In the genomic region with DNA sequence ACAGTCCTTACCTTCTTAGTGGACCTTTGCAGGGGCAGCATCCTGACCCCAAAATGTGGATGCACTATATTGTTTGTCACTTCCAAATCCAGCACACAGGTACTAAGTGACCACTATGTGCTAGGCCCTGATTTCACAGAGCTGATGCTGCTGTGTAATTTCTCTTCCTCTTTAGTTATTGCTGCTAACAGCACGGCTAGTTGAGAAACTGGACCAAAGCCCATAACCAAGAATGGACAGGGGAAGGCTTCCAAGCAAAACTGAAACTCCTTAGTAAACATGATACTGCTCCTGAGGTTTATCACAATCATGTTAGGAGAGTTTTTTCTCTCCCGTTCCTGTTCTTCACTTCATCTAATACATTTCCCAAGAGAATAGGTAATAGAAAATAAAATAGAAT, we compare ENCODE assay signal across 1 cellular context.
TF ChIP-seq lines count a peak whose summit lies in the region.

No MANE protein-coding gene starts in this region.

TF ChIP-seq in SK-N-SH, 30 proteins besides CTCF, POLR2A, EP300 and RAD21 (continued from another document):
- TF ChIP-seq, protein P1, sequence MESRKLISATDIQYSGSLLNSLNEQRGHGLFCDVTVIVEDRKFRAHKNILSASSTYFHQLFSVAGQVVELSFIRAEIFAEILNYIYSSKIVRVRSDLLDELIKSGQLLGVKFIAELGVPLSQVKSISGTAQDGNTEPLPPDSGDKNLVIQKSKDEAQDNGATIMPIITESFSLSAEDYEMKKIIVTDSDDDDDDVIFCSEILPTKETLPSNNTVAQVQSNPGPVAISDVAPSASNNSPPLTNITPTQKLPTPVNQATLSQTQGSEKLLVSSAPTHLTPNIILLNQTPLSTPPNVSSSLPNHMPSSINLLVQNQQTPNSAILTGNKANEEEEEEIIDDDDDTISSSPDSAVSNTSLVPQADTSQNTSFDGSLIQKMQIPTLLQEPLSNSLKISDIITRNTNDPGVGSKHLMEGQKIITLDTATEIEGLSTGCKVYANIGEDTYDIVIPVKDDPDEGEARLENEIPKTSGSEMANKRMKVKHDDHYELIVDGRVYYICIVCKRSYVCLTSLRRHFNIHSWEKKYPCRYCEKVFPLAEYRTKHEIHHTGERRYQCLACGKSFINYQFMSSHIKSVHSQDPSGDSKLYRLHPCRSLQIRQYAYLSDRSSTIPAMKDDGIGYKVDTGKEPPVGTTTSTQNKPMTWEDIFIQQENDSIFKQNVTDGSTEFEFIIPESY (IDR thresholded peaks at IDR 0.05; ENCODE audit: borderline replicate concordance, low read depth), result no peak
- TF ChIP-seq POLR2AphosphoS5 (IDR thresholded peaks at IDR 0.05; ENCODE audit: low read depth, low read length) (no peak), NFIC (IDR thresholded peaks at IDR 0.05; ENCODE audit: borderline replicate concordance) (no peak), TEAD4 (IDR thresholded peaks at IDR 0.05; ENCODE audit: borderline replicate concordance, insufficient read depth) (no peak), YY1 (IDR thresholded peaks at IDR 0.05; ENCODE audit: low read depth) (no peak), RXRA (IDR thresholded peaks at IDR 0.05; ENCODE audit: borderline replicate concordance, low read depth) (no peak), MEF2A (IDR thresholded peaks at IDR 0.05; ENCODE audit: borderline replicate concordance, low read depth) (no peak), SIN3A (IDR thresholded peaks at IDR 0.05; ENCODE audit: borderline replicate concordance, low read depth, low read length) (no peak)
- TF ChIP-seq, protein P2, sequence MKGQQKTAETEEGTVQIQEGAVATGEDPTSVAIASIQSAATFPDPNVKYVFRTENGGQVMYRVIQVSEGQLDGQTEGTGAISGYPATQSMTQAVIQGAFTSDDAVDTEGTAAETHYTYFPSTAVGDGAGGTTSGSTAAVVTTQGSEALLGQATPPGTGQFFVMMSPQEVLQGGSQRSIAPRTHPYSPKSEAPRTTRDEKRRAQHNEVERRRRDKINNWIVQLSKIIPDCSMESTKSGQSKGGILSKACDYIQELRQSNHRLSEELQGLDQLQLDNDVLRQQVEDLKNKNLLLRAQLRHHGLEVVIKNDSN (IDR thresholded peaks at IDR 0.05; ENCODE audit: borderline replicate concordance, low read depth), result no peak
- TF ChIP-seq, protein P3, sequence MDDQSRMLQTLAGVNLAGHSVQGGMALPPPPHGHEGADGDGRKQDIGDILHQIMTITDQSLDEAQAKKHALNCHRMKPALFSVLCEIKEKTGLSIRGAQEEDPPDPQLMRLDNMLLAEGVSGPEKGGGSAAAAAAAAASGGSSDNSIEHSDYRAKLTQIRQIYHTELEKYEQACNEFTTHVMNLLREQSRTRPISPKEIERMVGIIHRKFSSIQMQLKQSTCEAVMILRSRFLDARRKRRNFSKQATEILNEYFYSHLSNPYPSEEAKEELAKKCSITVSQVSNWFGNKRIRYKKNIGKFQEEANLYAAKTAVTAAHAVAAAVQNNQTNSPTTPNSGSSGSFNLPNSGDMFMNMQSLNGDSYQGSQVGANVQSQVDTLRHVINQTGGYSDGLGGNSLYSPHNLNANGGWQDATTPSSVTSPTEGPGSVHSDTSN (IDR thresholded peaks at IDR 0.05), result no peak
- TF ChIP-seq, protein P4, sequence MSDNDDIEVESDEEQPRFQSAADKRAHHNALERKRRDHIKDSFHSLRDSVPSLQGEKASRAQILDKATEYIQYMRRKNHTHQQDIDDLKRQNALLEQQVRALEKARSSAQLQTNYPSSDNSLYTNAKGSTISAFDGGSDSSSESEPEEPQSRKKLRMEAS (IDR thresholded peaks at IDR 0.05; ENCODE audit: low read depth), result no peak
- TF ChIP-seq, protein P5, sequence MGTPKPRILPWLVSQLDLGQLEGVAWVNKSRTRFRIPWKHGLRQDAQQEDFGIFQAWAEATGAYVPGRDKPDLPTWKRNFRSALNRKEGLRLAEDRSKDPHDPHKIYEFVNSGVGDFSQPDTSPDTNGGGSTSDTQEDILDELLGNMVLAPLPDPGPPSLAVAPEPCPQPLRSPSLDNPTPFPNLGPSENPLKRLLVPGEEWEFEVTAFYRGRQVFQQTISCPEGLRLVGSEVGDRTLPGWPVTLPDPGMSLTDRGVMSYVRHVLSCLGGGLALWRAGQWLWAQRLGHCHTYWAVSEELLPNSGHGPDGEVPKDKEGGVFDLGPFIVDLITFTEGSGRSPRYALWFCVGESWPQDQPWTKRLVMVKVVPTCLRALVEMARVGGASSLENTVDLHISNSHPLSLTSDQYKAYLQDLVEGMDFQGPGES (IDR thresholded peaks at IDR 0.05; ENCODE audit: low read depth, low read length), result no peak
